Comparison of ENCODE assay signal across 18 cellular contexts in genomic region chr6:43493833-43494232, GRCh38. TPM values are rescaled to one million over a fixed set of nuclear protein-coding genes. Genes with fewer than 3 reads are reported as not detected.
DNase-seq lines count a peak whose midpoint lies in the region; ATAC-seq and TF ChIP-seq lines count a peak whose summit lies in the region.
"Had no signal": no experiment of that assay in that cellular context is flagged by ENCODE, and none has a peak within 500 bp of the region (broad histone marks: within the 10 kb centered on the region; RNA-seq: fewer than 3 reads in every experiment).

No MANE protein-coding gene starts in this region.

- no peak for TF ChIP-seq CTCF in hepatocyte (IDR thresholded peaks at IDR 0.05; ENCODE audit: poor library complexity)

- H3K9me3 Mint-ChIP-seq in T-helper 2 cell treated with Interferon-gamma antibody and Interleukin-4, amounts not matched to agents 5 μg/mL and 100 μg/mL, for 36 hours = no peaks in the 10 kb centered on the region
- H3K9me3 Mint-ChIP-seq in activated T-helper 1 cell treated with anti-CD3 and anti-CD28 coated beads, Interleukin-12 subunit alpha, Interleukin-12 subunit beta, Interleukin-2, Interleukin-4 antibody, amounts not matched to agents 30 ng/mL and 10 ng/mL and 1 ng/mL, durations not matched to agents 14 hours and 24 hours and 36 hours = no peaks in the 10 kb centered on the region
- H3K9me3 Mint-ChIP-seq: activated CD4-positive, alpha-beta T cell treated with anti-CD3 and anti-CD28 coated beads, Interleukin-2, amount 10 ng/mL, durations not matched to agents 24 days and 14 days; activated naive CD8-positive, alpha-beta T cell treated with anti-CD3 and anti-CD28 coated beads for 36 hours; neural progenitor cell had no signal

- no peak overlapping the region for H3K4me2 ChIP-seq in hepatocyte
- H3K4me2 ChIP-seq: BLaER1, neural progenitor cell had no signal

- H3K27me3 Mint-ChIP-seq in T-helper 2 cell treated with Interferon-gamma antibody and Interleukin-4, amounts not matched to agents 5 μg/mL and 100 μg/mL, for 36 hours (ENCODE audit: low read depth) = no peaks in the 10 kb centered on the region
- no peaks in the 10 kb centered on the region for H3K27me3 Mint-ChIP-seq in activated T-helper 1 cell treated with anti-CD3 and anti-CD28 coated beads, Interleukin-12 subunit alpha, Interleukin-12 subunit beta, Interleukin-2, Interleukin-4 antibody, amounts not matched to agents 30 ng/mL and 10 ng/mL and 1 ng/mL, durations not matched to agents 14 hours and 24 hours and 36 hours (ENCODE audit: insufficient read depth)
- H3K27me3 Mint-ChIP-seq: activated CD4-positive, alpha-beta T cell treated with anti-CD3 and anti-CD28 coated beads, Interleukin-2, amount 10 ng/mL, durations not matched to agents 24 days and 14 days; activated naive CD8-positive, alpha-beta T cell treated with anti-CD3 and anti-CD28 coated beads for 36 hours had no signal

- 70% methylated on average over 7 of the region's 7 CpGs for WGBS in hepatocyte (ENCODE audit: low lambda C conversion rate, missing lambda C conversion rate)

- intact Hi-C loops in activated T-helper 1 cell treated with anti-CD3 and anti-CD28 coated beads, Interleukin-12 subunit alpha, Interleukin-12 subunit beta, Interleukin-2, Interleukin-4 antibody, amounts not matched to agents 30 ng/mL and 10 ng/mL and 1 ng/mL, durations not matched to agents 14 hours and 24 hours and 36 hours (cut with micrococcal nuclease) = no loop called here

- peak overlapping the region; percentile 60 for H3K27ac ChIP-seq in hepatocyte
- H3K27ac ChIP-seq: BLaER1, esophagus muscularis mucosa, neural progenitor cell had no signal

- H2AFZ ChIP-seq in hepatocyte = no peak overlapping the region
- H2AFZ ChIP-seq: neural progenitor cell had no signal

- peaks cover 6% of the 10 kb centered on the region for H3K4me1 Mint-ChIP-seq in T-helper 2 cell treated with Interferon-gamma antibody and Interleukin-4, amounts not matched to agents 5 μg/mL and 100 μg/mL, for 36 hours (ENCODE audit: low read depth)
- H3K4me1 Mint-ChIP-seq in activated T-helper 1 cell treated with anti-CD3 and anti-CD28 coated beads, Interleukin-12 subunit alpha, Interleukin-12 subunit beta, Interleukin-2, Interleukin-4 antibody, amounts not matched to agents 30 ng/mL and 10 ng/mL and 1 ng/mL, durations not matched to agents 14 hours and 24 hours and 36 hours (ENCODE audit: low read depth) = peaks cover 35% of the 10 kb centered on the region

- no peak overlapping the region for H3K4me3 ChIP-seq in hepatocyte
- H3K4me3 ChIP-seq: BLaER1, esophagus muscularis mucosa, neural progenitor cell had no signal

- no peaks in the 10 kb centered on the region for H3K27me3 ChIP-seq in hepatocyte
- H3K27me3 ChIP-seq: BLaER1, esophagus muscularis mucosa, neural progenitor cell had no signal

- no peaks in the 10 kb centered on the region for H3K36me3 ChIP-seq in hepatocyte (replicated peaks; ENCODE audit: insufficient read depth, low read depth)
- H3K36me3 ChIP-seq: neural progenitor cell had no signal

- H3K9me3 ChIP-seq in hepatocyte (ENCODE audit: low read depth) = no peaks in the 10 kb centered on the region
- H3K9me3 ChIP-seq: BLaER1, esophagus muscularis mucosa had no signal

- H3K36me3 Mint-ChIP-seq in T-helper 2 cell treated with Interferon-gamma antibody and Interleukin-4, amounts not matched to agents 5 μg/mL and 100 μg/mL, for 36 hours (ENCODE audit: low read depth) = no peaks in the 10 kb centered on the region
- peaks cover 2% of the 10 kb centered on the region for H3K36me3 Mint-ChIP-seq in activated T-helper 1 cell treated with anti-CD3 and anti-CD28 coated beads, Interleukin-12 subunit alpha, Interleukin-12 subunit beta, Interleukin-2, Interleukin-4 antibody, amounts not matched to agents 30 ng/mL and 10 ng/mL and 1 ng/mL, durations not matched to agents 14 hours and 24 hours and 36 hours (ENCODE audit: low read depth)

- peaks cover 47% of the 10 kb centered on the region for H3K4me1 ChIP-seq in hepatocyte (ENCODE audit: insufficient read depth)

- peaks cover 31% of the 10 kb centered on the region for H3K79me2 ChIP-seq in hepatocyte

- no peak for ATAC-seq in HG03097 (IDR thresholded peaks at IDR 0.05; ENCODE audit: low FRiP score, unreplicated experiment)

- DNase-seq in T-helper 2 cell treated with Interferon-gamma antibody and Interleukin-4, amounts not matched to agents 5 μg/mL and 100 μg/mL, for 36 hours (ENCODE audit: low spot score) = no peak
- DNase-seq in T-helper 2 cell (no peak), hepatocyte (ENCODE audit: low spot score) (peak; percentile 60), pons (ENCODE audit: low spot score) (peak; percentile 70), HuH-7.5 (ENCODE audit: low spot score) (no peak), G401 (ENCODE audit: low spot score) (no peak)
- no peak for DNase-seq in activated T-helper 1 cell treated with anti-CD3 and anti-CD28 coated beads, Interleukin-12 subunit alpha, Interleukin-12 subunit beta, Interleukin-2, Interleukin-4 antibody, amounts not matched to agents 30 ng/mL and 10 ng/mL and 1 ng/mL, durations not matched to agents 14 hours and 24 hours and 36 hours (ENCODE audit: low spot score)
- DNase-seq: 8988T; activated CD4-positive, alpha-beta T cell treated with anti-CD3 and anti-CD28 coated beads, Interleukin-2, amount 10 ng/mL, durations not matched to agents 24 days and 14 days; activated naive CD8-positive, alpha-beta T cell treated with anti-CD3 and anti-CD28 coated beads for 36 hours; glutamatergic neuron; mesenchymal stem cell; NCI-H1417; NCI-H2171 treated with DMSO at 0.1 percent for 48 hours had no signal

- no peak overlapping the region for H3K4me3 Mint-ChIP-seq in T-helper 2 cell treated with Interferon-gamma antibody and Interleukin-4, amounts not matched to agents 5 μg/mL and 100 μg/mL, for 36 hours
- no peak overlapping the region for H3K4me3 Mint-ChIP-seq in activated T-helper 1 cell treated with anti-CD3 and anti-CD28 coated beads, Interleukin-12 subunit alpha, Interleukin-12 subunit beta, Interleukin-2, Interleukin-4 antibody, amounts not matched to agents 30 ng/mL and 10 ng/mL and 1 ng/mL, durations not matched to agents 14 hours and 24 hours and 36 hours
- H3K4me3 Mint-ChIP-seq: activated CD4-positive, alpha-beta T cell treated with anti-CD3 and anti-CD28 coated beads, Interleukin-2, amount 10 ng/mL, durations not matched to agents 24 days and 14 days; activated naive CD8-positive, alpha-beta T cell treated with anti-CD3 and anti-CD28 coated beads for 36 hours; neural progenitor cell had no signal

- no peaks in the 10 kb centered on the region for H3K9me2 ChIP-seq in hepatocyte (replicated peaks; ENCODE audit: insufficient read depth)

- H4K20me1 ChIP-seq in hepatocyte (ENCODE audit: insufficient read depth, poor library complexity, severe bottlenecking) = peaks cover 38% of the 10 kb centered on the region

- peak overlapping the region; percentile 17 for H3K27ac Mint-ChIP-seq in T-helper 2 cell treated with Interferon-gamma antibody and Interleukin-4, amounts not matched to agents 5 μg/mL and 100 μg/mL, for 36 hours
- peak overlapping the region; percentile 34 for H3K27ac Mint-ChIP-seq in activated T-helper 1 cell treated with anti-CD3 and anti-CD28 coated beads, Interleukin-12 subunit alpha, Interleukin-12 subunit beta, Interleukin-2, Interleukin-4 antibody, amounts not matched to agents 30 ng/mL and 10 ng/mL and 1 ng/mL, durations not matched to agents 14 hours and 24 hours and 36 hours
- H3K27ac Mint-ChIP-seq: activated CD4-positive, alpha-beta T cell treated with anti-CD3 and anti-CD28 coated beads, Interleukin-2, amount 10 ng/mL, durations not matched to agents 24 days and 14 days; activated naive CD8-positive, alpha-beta T cell treated with anti-CD3 and anti-CD28 coated beads for 36 hours; neural progenitor cell had no signal

- in situ Hi-C loops in G401 (cut with HindIII; ENCODE audit: low sequenced_read_pairs) = no loop called here

RNA-seq across cellular contexts. Expression of gene LRRC73, which starts 16.3 kb away (rescaled TPM):
- total RNA-seq in activated T-helper 1 cell treated with anti-CD3 and anti-CD28 coated beads, Interleukin-12 subunit alpha, Interleukin-12 subunit beta, Interleukin-2, Interleukin-4 antibody, amounts not matched to agents 30 ng/mL and 10 ng/mL and 1 ng/mL, durations not matched to agents 14 hours and 24 hours and 36 hours = 0.10 and 0.12 TPM in 2 replicates
- 0.28 TPM in 1 of 2 replicates, not detected in the other for total RNA-seq in hepatocyte
- 0.07 and 0.22 TPM in 2 replicates for polyA plus RNA-seq in hepatocyte
- 0.03 TPM in 1 of 2 replicates, not detected in the other for total RNA-seq in G401 (2014; rRNA removed; shearing (Covaris generic))

RNA-seq across cellular contexts. Expression of gene TJAP1, which starts 16.5 kb away (rescaled TPM):
- 43.4 and 48.2 TPM in 2 replicates for total RNA-seq in activated T-helper 1 cell treated with anti-CD3 and anti-CD28 coated beads, Interleukin-12 subunit alpha, Interleukin-12 subunit beta, Interleukin-2, Interleukin-4 antibody, amounts not matched to agents 30 ng/mL and 10 ng/mL and 1 ng/mL, durations not matched to agents 14 hours and 24 hours and 36 hours
- total RNA-seq in hepatocyte = 14.6 and 16.4 TPM in 2 replicates
- polyA plus RNA-seq in hepatocyte = 10.3 and 13.8 TPM in 2 replicates
- total RNA-seq in G401 (2014; rRNA removed; shearing (Covaris generic)) = 14.5 and 16.9 TPM in 2 replicates

RNA-seq across cellular contexts. Expression of gene YIPF3, which starts 22.9 kb away (rescaled TPM):
- 60.2 and 62.5 TPM in 2 replicates for total RNA-seq in activated T-helper 1 cell treated with anti-CD3 and anti-CD28 coated beads, Interleukin-12 subunit alpha, Interleukin-12 subunit beta, Interleukin-2, Interleukin-4 antibody, amounts not matched to agents 30 ng/mL and 10 ng/mL and 1 ng/mL, durations not matched to agents 14 hours and 24 hours and 36 hours
- 179 and 198 TPM in 2 replicates for total RNA-seq in hepatocyte
- 163 and 166 TPM in 2 replicates for polyA plus RNA-seq in hepatocyte
- 49.4 and 92.9 TPM in 2 replicates for total RNA-seq in G401 (2014; rRNA removed; shearing (Covaris generic))

RNA-seq across cellular contexts. Expression of gene POLR1C, which starts 23.1 kb away (rescaled TPM):
- total RNA-seq in activated T-helper 1 cell treated with anti-CD3 and anti-CD28 coated beads, Interleukin-12 subunit alpha, Interleukin-12 subunit beta, Interleukin-2, Interleukin-4 antibody, amounts not matched to agents 30 ng/mL and 10 ng/mL and 1 ng/mL, durations not matched to agents 14 hours and 24 hours and 36 hours = 85.8 and 98.0 TPM in 2 replicates
- 26.1 and 37.7 TPM in 2 replicates for total RNA-seq in hepatocyte
- polyA plus RNA-seq in hepatocyte = 33.7 and 36.2 TPM in 2 replicates
- total RNA-seq in G401 (2014; rRNA removed; shearing (Covaris generic)) = 46.8 and 54.0 TPM in 2 replicates

RNA-seq across cellular contexts. Expression of gene DLK2, which starts 38.5 kb away (rescaled TPM):
- 1.5 and 2.0 TPM in 2 replicates for total RNA-seq in activated T-helper 1 cell treated with anti-CD3 and anti-CD28 coated beads, Interleukin-12 subunit alpha, Interleukin-12 subunit beta, Interleukin-2, Interleukin-4 antibody, amounts not matched to agents 30 ng/mL and 10 ng/mL and 1 ng/mL, durations not matched to agents 14 hours and 24 hours and 36 hours
- 0.33 and 0.60 TPM in 2 replicates for total RNA-seq in hepatocyte
- 1.8 and 2.1 TPM in 2 replicates for polyA plus RNA-seq in hepatocyte
- total RNA-seq in G401 (2014; rRNA removed; shearing (Covaris generic)) = 3.1 and 3.4 TPM in 2 replicates

Comparison
In these comparisons a context has a peak if more than half of its experiments do, and no peak if none do; other contexts are left out.
1. DNase-seq: peak in hepatocyte (single experiment) and pons (single experiment); none in T-helper 2 cell treated with Interferon-gamma antibody and Interleukin-4, amounts not matched to agents 5 μg/mL and 100 μg/mL, for 36 hours (single experiment), T-helper 2 cell (0 of 5), activated T-helper 1 cell treated with anti-CD3 and anti-CD28 coated beads, Interleukin-12 subunit alpha, Interleukin-12 subunit beta, Interleukin-2, Interleukin-4 antibody, amounts not matched to agents 30 ng/mL and 10 ng/mL and 1 ng/mL, durations not matched to agents 14 hours and 24 hours and 36 hours (single experiment), HuH-7.5 (single experiment) and G401 (single experiment).